In genomic region chr3:129893616-129894070, GRCh38 we compare ENCODE assay signal across 8 cellular contexts. TPM values are rescaled to one million over a fixed set of nuclear protein-coding genes. Genes with fewer than 3 reads are reported as not detected.
DNase-seq lines count a peak whose midpoint lies in the region; ATAC-seq and TF ChIP-seq lines count a peak whose summit lies in the region.

Gene TMCC1, minus strand, starts transcription at chr3:129893711.

- H3K9me3 Mint-ChIP-seq in activated naive CD8-positive, alpha-beta T cell (ENCODE audit: low read depth), result no peaks in the 10 kb centered on the region
- no peaks in the 10 kb centered on the region for H3K9me3 Mint-ChIP-seq in osteocyte (ENCODE audit: unreplicated experiment)

- intact Hi-C loops in head of caudate nucleus (cut with DNase I), result no loop called here

- peak; percentile 85 for ATAC-seq in thoracic aorta (ENCODE audit: insufficient number of reproducible peaks, low FRiP score, low read depth)

- peak within 1 kb of the TSS; percentile 85 for H3K27ac Mint-ChIP-seq in activated naive CD8-positive, alpha-beta T cell
- peak within 1 kb of the TSS; percentile 86 for H3K27ac Mint-ChIP-seq in osteocyte (ENCODE audit: unreplicated experiment)

- H3K27me3 Mint-ChIP-seq in activated naive CD8-positive, alpha-beta T cell, result no peaks in the 10 kb centered on the region
- H3K27me3 Mint-ChIP-seq in osteocyte (ENCODE audit: unreplicated experiment), result no peaks in the 10 kb centered on the region

- peaks cover 6% of the 10 kb centered on the region for H3K36me3 Mint-ChIP-seq in activated naive CD8-positive, alpha-beta T cell
- peaks cover 7% of the 10 kb centered on the region for H3K36me3 Mint-ChIP-seq in osteocyte (ENCODE audit: unreplicated experiment)

- peaks cover 41% of the 10 kb centered on the region for H3K4me1 Mint-ChIP-seq in activated naive CD8-positive, alpha-beta T cell (ENCODE audit: low read depth)
- peaks cover 36% of the 10 kb centered on the region for H3K4me1 Mint-ChIP-seq in osteocyte (ENCODE audit: unreplicated experiment)

- H3K36me3 ChIP-seq in thoracic aorta, result no peaks in the 10 kb centered on the region

- H3K4me3 ChIP-seq in thoracic aorta, result peak within 1 kb of the TSS; percentile 98

- POLR2A ChIA-PET in HEK293T (lab: Yijun Ruan, JAX), result interaction anchor here (0.6 to 1.0 kb wide), 3 partner anchors 9 to 57 kb away, joined by 3 to 4 read pairs (median 3); no protein-coding TSS in a partner anchor

- H3K4me1 ChIP-seq in thoracic aorta (ENCODE audit: control insufficient read depth in 1 of 2, low read depth in 2 of 2), result peaks cover 29 to 36% of the 10 kb centered on the region in 2 donors

- H3K27ac ChIP-seq in thoracic aorta, result peak within 1 kb of the TSS; percentile 82 to 87

- TF ChIP-seq CTCF in osteocyte (IDR thresholded peaks at IDR 0.05) (no peak), thoracic aorta (IDR thresholded peaks at IDR 0.05) (no peak)

- peak within 1 kb of the TSS; percentile 94 for H3K4me3 Mint-ChIP-seq in activated naive CD8-positive, alpha-beta T cell
- peak within 1 kb of the TSS; percentile 94 for H3K4me3 Mint-ChIP-seq in osteocyte (ENCODE audit: unreplicated experiment)

- DNase-seq in GM04504 (ENCODE audit: low read depth) (peak; percentile 69), HEK293T (ENCODE audit: extremely low spot score) (peak; percentile 96), NAMALWA (ENCODE audit: low spot score) (peak; percentile 93), SKM-1 treated with dmso at 0.1 percent for 144 hours (lab: John Stamatoyannopoulos, UW; ENCODE audit: unreplicated experiment) (peak; percentile 78), head of caudate nucleus (peak; percentile 71 to 96 (median 88)), osteocyte (ENCODE audit: extremely low spot score, unreplicated experiment) (peak; percentile 94), thoracic aorta (ENCODE audit: low spot score) (peak; percentile 10)

- no peaks in the 10 kb centered on the region for H3K9me3 ChIP-seq in thoracic aorta

- CTCF ChIA-PET in HEK293T (lab: Yijun Ruan, JAX), result no interaction called here

- H3K27me3 ChIP-seq in thoracic aorta (replicated peaks; ENCODE audit: insufficient read depth), result no peaks in the 10 kb centered on the region

TF ChIP-seq in HEK293T, 16 proteins besides CTCF, POLR2A, EP300 and RAD21:
- no peak for TF ChIP-seq FOXK2 (IDR thresholded peaks at IDR 0.05)
- no peak for TF ChIP-seq FOXM1 (IDR thresholded peaks at IDR 0.05; ENCODE audit: borderline replicate concordance)
- peak; percentile 77 for TF ChIP-seq L3MBTL2 (conservative IDR thresholded peaks at IDR 0.05)

RNA-seq across cellular contexts. Expression of gene TMCC1, which starts in this region (rescaled TPM):
- 34.6 and 37.8 TPM in 2 replicates for total RNA-seq in osteocyte
- total RNA-seq in thoracic aorta, result 10 to 100 TPM; 16.9 to 17.7 TPM

Comparison
In these comparisons a context has a peak if more than half of its experiments do, and no peak if none do; other contexts are left out.
1. Peak in every context shown above with its lines: DNase-seq, ATAC-seq, H3K4me3 ChIP-seq and H3K27ac ChIP-seq.
2. DNase-seq: peak in every context shown above with its lines; median percentile 96 in HEK293T; 94 in osteocyte; 93 in NAMALWA; 88 in head of caudate nucleus; 78 in SKM-1 treated with dmso at 0.1 percent for 144 hours; 69 in GM04504; 10 in thoracic aorta.